Comparison of ENCODE assay signal across 20 cellular contexts in the genomic region with DNA sequence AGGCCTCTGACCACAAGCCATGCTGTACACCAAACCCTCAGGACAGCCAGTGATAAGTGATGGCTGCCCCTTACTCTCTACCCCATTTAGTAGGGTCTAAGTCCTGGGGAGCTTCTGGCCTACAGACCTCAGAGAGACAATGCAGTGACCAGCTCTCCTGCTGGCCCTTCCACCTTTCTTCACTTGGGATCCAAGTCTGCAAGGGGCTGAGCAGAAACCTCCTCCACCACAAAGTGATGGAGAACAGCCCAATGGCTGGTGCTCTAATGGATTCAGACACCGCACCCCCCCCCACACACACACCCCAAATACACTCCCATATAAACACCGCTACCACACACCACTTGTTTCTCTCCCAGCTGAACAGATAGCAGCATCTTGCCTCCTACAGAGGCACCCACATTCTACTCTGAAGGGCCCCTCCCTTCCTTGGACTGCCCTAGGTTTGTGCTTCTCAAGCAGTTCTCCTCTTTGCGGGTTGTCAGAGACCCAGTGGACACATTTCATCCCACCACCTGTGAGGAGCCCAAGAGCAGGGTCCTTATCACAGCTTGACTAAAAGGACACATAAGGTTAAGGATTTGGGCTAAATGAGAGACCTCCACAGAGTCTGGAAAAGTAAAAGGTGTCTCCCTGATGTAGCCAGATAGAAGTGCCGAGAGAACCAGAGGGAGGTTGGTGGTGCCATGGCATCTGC. TPM values are rescaled to one million over a fixed set of nuclear protein-coding genes. Genes with fewer than 3 reads are reported as not detected.
DNase-seq lines count a peak whose midpoint lies in the region; ATAC-seq and TF ChIP-seq lines count a peak whose summit lies in the region.
"Had no signal": no experiment of that assay in that cellular context is flagged by ENCODE, and none has a peak within 500 bp of the region (broad histone marks: within the 10 kb centered on the region; RNA-seq: fewer than 3 reads in every experiment).

No MANE protein-coding gene starts in this region.

- no peaks in the 10 kb centered on the region for H3K9me2 ChIP-seq in PC-3 (replicated peaks; ENCODE audit: low read length)

- H3K27ac ChIP-seq in HEK293 (ENCODE audit: extremely low read depth, low read depth, low read length): no peak overlapping the region
- no peak overlapping the region for H3K27ac ChIP-seq in endodermal cell (ENCODE audit: low read depth, low read length)
- no peak overlapping the region for H3K27ac ChIP-seq in neural progenitor cell
- no peak overlapping the region for H3K27ac ChIP-seq in PC-3 (ENCODE audit: low read length)
- no peak overlapping the region for H3K27ac ChIP-seq in CD4-positive, alpha-beta T cell (ENCODE audit: low read depth, low read length)
- H3K27ac ChIP-seq: lower lobe of right lung, neutrophil had no signal

- H3K4me1 ChIP-seq in HEK293 (ENCODE audit: control insufficient read depth, insufficient read depth, low read length) (no peaks in the 10 kb centered on the region), endodermal cell (ENCODE audit: control insufficient read depth, insufficient read depth, low read length) (no peaks in the 10 kb centered on the region), neural progenitor cell (peaks cover 13% of the 10 kb centered on the region), PC-3 (ENCODE audit: insufficient read depth, low read length) (peaks cover 34% of the 10 kb centered on the region)
- H3K4me1 ChIP-seq: colonic mucosa had no signal

- H3K27me3 ChIP-seq in endodermal cell (ENCODE audit: control insufficient read depth, insufficient read depth, low read length, poor library complexity, severe bottlenecking) (peaks cover 12% of the 10 kb centered on the region), neural progenitor cell (peaks cover 19% of the 10 kb centered on the region), PC-3 (ENCODE audit: low read length) (no peaks in the 10 kb centered on the region)
- peaks cover 26% of the 10 kb centered on the region for H3K27me3 ChIP-seq in CD4-positive, alpha-beta T cell (ENCODE audit: control insufficient read depth, insufficient read depth, low read length)
- H3K27me3 ChIP-seq: colonic mucosa, right atrium auricular region had no signal

- H3K27me3 Mint-ChIP-seq in CD14-positive monocyte (ENCODE audit: low read depth in 3 of 3) (peaks cover 27 to 45% (median 37%) of the 10 kb centered on the region in 3 donors), endodermal cell (ENCODE audit: insufficient read depth) (peaks cover 28% of the 10 kb centered on the region), neural progenitor cell (ENCODE audit: insufficient read depth, low read depth) (peaks cover 8% of the 10 kb centered on the region)
- H3K27me3 Mint-ChIP-seq in CD4-positive, alpha-beta T cell: peaks cover 26% of the 10 kb centered on the region

- H3F3A ChIP-seq in neural progenitor cell (ENCODE audit: low read depth) (no peaks in the 10 kb centered on the region), PC-3 (ENCODE audit: low read length, unreplicated experiment) (no peaks in the 10 kb centered on the region)

- no peak for TF ChIP-seq CTCF in CD14-positive monocyte (IDR thresholded peaks at IDR 0.05)
- TF ChIP-seq CTCF in HEK293 (tag by site-specific recombination; IDR thresholded peaks at IDR 0.05): no peak
- no peak for TF ChIP-seq CTCF in endodermal cell (conservative IDR thresholded peaks at IDR 0.05)
- TF ChIP-seq CTCF in neural progenitor cell (IDR thresholded peaks at IDR 0.05): no peak
- TF ChIP-seq CTCF in PC-3 (conservative IDR thresholded peaks at IDR 0.05; ENCODE audit: low read depth, low read length): no peak
- no peak for TF ChIP-seq CTCF in CD4-positive, alpha-beta T cell (IDR thresholded peaks at IDR 0.05)

- POLR2A ChIA-PET in HEK293 (lab: Yijun Ruan, JAX) (no interaction called here), PC-3 (lab: Charles Lee; ENCODE audit: unreplicated experiment) (no interaction called here)
- POLR2A ChIA-PET in CD4-positive, alpha-beta T cell (lab: Charles Lee): no interaction called here

- H3K9me3 Mint-ChIP-seq in CD14-positive monocyte (peaks cover 0 to 6% (median 2%) of the 10 kb centered on the region in 7 donors), endodermal cell (no peaks in the 10 kb centered on the region), neural progenitor cell (no peaks in the 10 kb centered on the region)
- no peaks in the 10 kb centered on the region for H3K9me3 Mint-ChIP-seq in CD4-positive, alpha-beta T cell

- H3K4me3 ChIP-seq in HEK293 (ENCODE audit: low read depth, low read length) (no peak overlapping the region), endodermal cell (ENCODE audit: low read length) (no peak overlapping the region), neural progenitor cell (no peak overlapping the region), PC-3 (ENCODE audit: low read length) (no peak overlapping the region)

- DNase-seq in CD14-positive monocyte (ENCODE audit: low spot score) (peak; percentile 2), endodermal cell (peak; percentile 21), neural progenitor cell (ENCODE audit: low spot score) (no peak), PC-3 (no peak), OCI-M1 (lab: John Stamatoyannopoulos, UW) (no peak)
- no peak for DNase-seq in CD4-positive, alpha-beta T cell
- no peak for DNase-seq in stimulated activated CD4-positive, alpha-beta T cell treated with anti-CD3 and anti-CD28 coated beads, Interleukin-1b, Interleukin-23, amount 100 ng/mL, for 48 hours
- DNase-seq: activated CD4-positive, alpha-beta T cell treated with anti-CD3 and anti-CD28 coated beads for 48 hours; anterior cingulate cortex; colonic mucosa; GF-D8; lower lobe of right lung; NCI-H2029; NCI-H524; substantia nigra; T1000 had no signal

- H3K4me1 Mint-ChIP-seq in CD14-positive monocyte: peaks cover 13% of the 10 kb centered on the region
- no peaks in the 10 kb centered on the region for H3K4me1 Mint-ChIP-seq in endodermal cell
- H3K4me1 Mint-ChIP-seq in neural progenitor cell: peaks cover 29% of the 10 kb centered on the region
- peaks cover 4% of the 10 kb centered on the region for H3K4me1 Mint-ChIP-seq in CD4-positive, alpha-beta T cell (ENCODE audit: low read depth)

- H3K4me3 Mint-ChIP-seq in CD14-positive monocyte (peak overlapping the region; percentile 48 to 68), endodermal cell (peak overlapping the region; percentile 69), neural progenitor cell (peak overlapping the region; percentile 82)
- H3K4me3 Mint-ChIP-seq in CD4-positive, alpha-beta T cell: no peak overlapping the region

- H4K20me1 ChIP-seq in neural progenitor cell (ENCODE audit: low read depth) (no peaks in the 10 kb centered on the region), PC-3 (ENCODE audit: low read length) (no peaks in the 10 kb centered on the region)

- H3K4me2 ChIP-seq in neural progenitor cell (no peak overlapping the region), PC-3 (ENCODE audit: low read length) (no peak overlapping the region)

- H3K9ac ChIP-seq in endodermal cell (ENCODE audit: extremely low read depth, low read length, poor library complexity, severe bottlenecking) (no peak overlapping the region), neural progenitor cell (no peak overlapping the region), PC-3 (ENCODE audit: low read length) (no peak overlapping the region)

- H3K9me3 ChIP-seq in HEK293 (ENCODE audit: control insufficient read depth, insufficient read depth, low read depth, low read length) (no peaks in the 10 kb centered on the region), endodermal cell (ENCODE audit: control insufficient read depth, low read length) (no peaks in the 10 kb centered on the region), neural progenitor cell (ENCODE audit: low read depth) (no peaks in the 10 kb centered on the region), PC-3 (ENCODE audit: low read length) (no peaks in the 10 kb centered on the region)
- no peaks in the 10 kb centered on the region for H3K9me3 ChIP-seq in CD4-positive, alpha-beta T cell (ENCODE audit: control insufficient read depth, low read length)
- H3K9me3 ChIP-seq: colonic mucosa, lower lobe of right lung, neutrophil, right atrium auricular region had no signal

- H3K79me2 ChIP-seq in neural progenitor cell (ENCODE audit: low read depth): no peaks in the 10 kb centered on the region
- peaks cover 13% of the 10 kb centered on the region for H3K79me2 ChIP-seq in PC-3 (ENCODE audit: low read length)

- no peak overlapping the region for H2AFZ ChIP-seq in neural progenitor cell (replicated peaks)
- no peak overlapping the region for H2AFZ ChIP-seq in PC-3 (ENCODE audit: low read length)

- BruUV-seq in PC-3 (replicated peaks; lab: Mats Ljungman, UMichigan): no TSS peak

- H3K36me3 ChIP-seq in HEK293 (ENCODE audit: control insufficient read depth in 2 of 2, insufficient read depth in 1 of 2, low read length in 2 of 2): no peaks in the 10 kb centered on the region
- no peaks in the 10 kb centered on the region for H3K36me3 ChIP-seq in endodermal cell (ENCODE audit: control insufficient read depth, insufficient read depth, low read length)
- H3K36me3 ChIP-seq in neural progenitor cell: no peaks in the 10 kb centered on the region
- no peaks in the 10 kb centered on the region for H3K36me3 ChIP-seq in PC-3 (ENCODE audit: low read depth, low read length)
- H3K36me3 ChIP-seq: colonic mucosa, lower lobe of right lung, neutrophil, right atrium auricular region had no signal

- intact Hi-C loops in CD14-positive monocyte (cut with micrococcal nuclease): loop anchor here in 1 of 2 donors (10.0 kb wide), 1 partner anchor 449 kb away; no protein-coding TSS in a partner anchor
- intact Hi-C loops in PC-3 (cut with micrococcal nuclease): no loop called here
- intact Hi-C loops in CD4-positive, alpha-beta T cell (cut with DNase I, micrococcal nuclease): no loop called here

- WGBS in endodermal cell (ENCODE audit: insufficient coverage in 1 of 2, insufficient read length in 1 of 2), 2 experiments: 93 to 94% methylated on average over 3 to 4 of the region's 4 CpGs

- ATAC-seq in PC-3: no peak
- no peak for ATAC-seq in CD4-positive, alpha-beta T cell (ENCODE audit: poor library complexity)

- peak overlapping the region in 1 of 7 donors; percentile 53 for H3K27ac Mint-ChIP-seq in CD14-positive monocyte
- H3K27ac Mint-ChIP-seq in endodermal cell: no peak overlapping the region
- H3K27ac Mint-ChIP-seq in neural progenitor cell: no peak overlapping the region
- no peak overlapping the region for H3K27ac Mint-ChIP-seq in CD4-positive, alpha-beta T cell

- CTCF ChIA-PET in HEK293 (lab: Yijun Ruan, JAX): interaction anchor here (0.8 to 1.4 kb wide), 3 partner anchors 16 to 66 kb away, joined by 3 to 7 read pairs (median 3); no protein-coding TSS in a partner anchor
- CTCF ChIA-PET in PC-3 (lab: Charles Lee): no interaction called here
- CTCF ChIA-PET in CD4-positive, alpha-beta T cell (lab: Charles Lee): no interaction called here

- peaks cover 0 to 2% of the 10 kb centered on the region in 2 donors for H3K36me3 Mint-ChIP-seq in CD14-positive monocyte
- H3K36me3 Mint-ChIP-seq in endodermal cell (ENCODE audit: low read depth): no peaks in the 10 kb centered on the region
- H3K36me3 Mint-ChIP-seq in neural progenitor cell: peaks cover 4% of the 10 kb centered on the region
- no peaks in the 10 kb centered on the region for H3K36me3 Mint-ChIP-seq in CD4-positive, alpha-beta T cell (ENCODE audit: low read depth)

RNA-seq across cellular contexts. Expression of a gene that starts 1.3 kb away (rescaled TPM):
- polyA plus RNA-seq in CD14-positive monocyte: not detected
- 10 to 100 TPM in 1 of 2 donors, 1 to 10 TPM in 1; 9.0 to 11.2 TPM for total RNA-seq in endodermal cell
- polyA plus RNA-seq in endodermal cell (2013, experiment 1 of 2): 32.8 TPM
- 29.0 TPM for polyA plus RNA-seq in endodermal cell (2013, experiment 2 of 2)
- 8.3 and 10.3 TPM in 2 replicates for total RNA-seq in neural progenitor cell (ENCODE audit: low replicate concordance)
- 26.5 and 27.8 TPM in 2 replicates for total RNA-seq in PC-3 (2014; rRNA removed)
- not detected for total RNA-seq in CD4-positive, alpha-beta T cell
- total RNA-seq: OCI-LY7 had no signal

RNA-seq across cellular contexts. Expression of a gene that starts 28.6 kb away (rescaled TPM):
- under 1 TPM; 0.45 to 0.99 TPM for polyA plus RNA-seq in CD14-positive monocyte
- total RNA-seq in endodermal cell (10 to 100 TPM; 15.1 to 19.6 TPM), neural progenitor cell (ENCODE audit: low replicate concordance) (12.4 and 15.9 TPM in 2 replicates), PC-3 (2014; rRNA removed) (38.7 and 43.6 TPM in 2 replicates)
- 16.6 TPM for polyA plus RNA-seq in endodermal cell (2013, experiment 1 of 2)
- polyA plus RNA-seq in endodermal cell (2013, experiment 2 of 2): 14.6 TPM
- total RNA-seq in CD4-positive, alpha-beta T cell: not detected

RNA-seq across cellular contexts. Expression of a gene that starts 38.0 kb away (rescaled TPM):
- polyA plus RNA-seq in CD14-positive monocyte: 10 to 100 TPM; 12.2 to 13.0 TPM
- total RNA-seq in endodermal cell: under 1 TPM in 1 of 2 donors, not detected in 1; 0.68 TPM
- polyA plus RNA-seq in endodermal cell (2013, experiment 1 of 2): 0.18 TPM
- polyA plus RNA-seq in endodermal cell (2013, experiment 2 of 2): 0.12 TPM
- total RNA-seq in neural progenitor cell (ENCODE audit: low replicate concordance): 0.06 and 0.09 TPM in 2 replicates
- 2.2 and 3.4 TPM in 2 replicates for total RNA-seq in PC-3 (2014; rRNA removed)
- total RNA-seq in CD4-positive, alpha-beta T cell: under 1 TPM; 0.16 to 0.22 TPM
- total RNA-seq: OCI-LY7 had no signal

Comparison
In these comparisons a context has a peak if more than half of its experiments do, and no peak if none do; other contexts are left out.
1. DNase-seq: peak in CD14-positive monocyte (single experiment) and endodermal cell (single experiment); none in neural progenitor cell (single experiment), PC-3 (single experiment), CD4-positive, alpha-beta T cell (0 of 10), stimulated activated CD4-positive, alpha-beta T cell treated with anti-CD3 and anti-CD28 coated beads, Interleukin-1b, Interleukin-23, amount 100 ng/mL, for 48 hours (single experiment) and OCI-M1 (single experiment).
2. RNA of a gene that starts 28.6 kb away (total RNA-seq): 38.7 to 43.6 TPM in PC-3, 15.1 to 19.6 TPM in endodermal cell and 12.4 to 15.9 TPM in neural progenitor cell; not detected in CD4-positive, alpha-beta T cell; every median in the first group is over 10 times any median in the second.